25 cellular contexts compared by ENCODE assay signal in genomic region chr6:137925299-137925698, GRCh38. TPM values are rescaled to one million over a fixed set of nuclear protein-coding genes. Genes with fewer than 3 reads are reported as not detected.
A peak's percentile ranks its signal among the peaks of the same experiment; 100 is the strongest.
DNase-seq lines count a peak whose midpoint lies in the region; ATAC-seq, FAIRE-seq and TF ChIP-seq lines count a peak whose summit lies in the region.
"Had no signal": no experiment of that assay in that cellular context is flagged by ENCODE, and none has a peak within 500 bp of the region (broad histone marks: within the 10 kb centered on the region; RNA-seq: fewer than 3 reads in every experiment).

No MANE protein-coding gene starts in this region.

- no peaks in the 10 kb centered on the region for H3K36me3 Mint-ChIP-seq in T-helper 17 cell (ENCODE audit: low read depth)
- H3K36me3 Mint-ChIP-seq: activated naive CD4-positive, alpha-beta T cell treated with anti-CD3 and anti-CD28 coated beads, Interleukin-2, amount 50 U/mL, for 72 hours; IgD-negative memory B cell had no signal

- H3K36me3 ChIP-seq in BLaER1 (no peaks in the 10 kb centered on the region), iPS-15b (ENCODE audit: control insufficient read depth, insufficient read depth, low read length) (no peaks in the 10 kb centered on the region)
- H3K36me3 ChIP-seq: right lobe of liver, WERI-Rb-1 had no signal

- H3K4me2 ChIP-seq in BLaER1 = peak overlapping the region; percentile 89
- H3K4me2 ChIP-seq: SK-N-SH had no signal

- peak overlapping the region; percentile 90 for H3K27ac Mint-ChIP-seq in T-helper 17 cell
- H3K27ac Mint-ChIP-seq: IgD-negative memory B cell, nephron had no signal

- H3K27me3 ChIP-seq in BLaER1 = no peaks in the 10 kb centered on the region
- peaks cover 8% of the 10 kb centered on the region for H3K27me3 ChIP-seq in iPS-15b (ENCODE audit: control insufficient read depth, insufficient read depth, low read length)
- H3K27me3 ChIP-seq: right lobe of liver had no signal

- H3K9ac ChIP-seq in BLaER1 (peak overlapping the region; percentile 81), iPS-15b (ENCODE audit: low read depth, low read length) (peak overlapping the region; percentile 14)
- H3K9ac ChIP-seq: SK-N-SH had no signal

- H3K4me1 Mint-ChIP-seq in T-helper 17 cell = peaks cover 32% of the 10 kb centered on the region

- no peak for TF ChIP-seq POLR2A in GM12891 (IDR thresholded peaks at IDR 0.05; ENCODE audit: low read depth, low read length)

- no peaks in the 10 kb centered on the region for H3K27me3 Mint-ChIP-seq in T-helper 17 cell
- H3K27me3 Mint-ChIP-seq: IgD-negative memory B cell had no signal

- ATAC-seq in T-helper 17 cell (no peak), GM18519 (IDR thresholded peaks at IDR 0.05; ENCODE audit: low FRiP score, unreplicated experiment) (no peak)
- ATAC-seq: activated naive CD4-positive, alpha-beta T cell treated with anti-CD3 and anti-CD28 coated beads, Interleukin-2, amount 50 U/mL, for 72 hours; right lobe of liver had no signal

- no peak overlapping the region for H3K4me3 Mint-ChIP-seq in T-helper 17 cell
- H3K4me3 Mint-ChIP-seq: IgD-negative memory B cell, nephron had no signal

- H3K9me3 ChIP-seq in BLaER1 (no peaks in the 10 kb centered on the region), T-helper 17 cell (ENCODE audit: control insufficient read depth, low read length, poor library complexity, severe bottlenecking) (no peaks in the 10 kb centered on the region), iPS-15b (ENCODE audit: control insufficient read depth, insufficient read depth, low read length) (no peaks in the 10 kb centered on the region)
- H3K9me3 ChIP-seq: right lobe of liver, SK-N-SH had no signal

- DNase-seq in GM12891 (ENCODE audit: insufficient read length, low spot score) = no peak
- no peak for DNase-seq in T-helper 17 cell
- no peak for DNase-seq in stimulated activated CD4-positive, alpha-beta T cell treated with anti-CD3 and anti-CD28 coated beads, Interleukin-2, amount 100 ng/mL, for 24 hours
- DNase-seq in NCI-H1105 treated with DMSO at 0.1 percent for 48 hours (lab: John Stamatoyannopoulos, UW) = no peak
- DNase-seq in GF-D8 (lab: John Stamatoyannopoulos, UW) = no peak
- DNase-seq: ACHN; activated CD4-positive, alpha-beta T cell treated with anti-CD3 and anti-CD28 coated beads, Interleukin-2, amount 50 U/mL, for 48 hours; effector CD4-positive, alpha-beta T cell; erythroblast; foreskin fibroblast; MM.1S; NCI-H1436; NCI-H526; right lobe of liver; RPMI8226; SK-N-SH; WERI-Rb-1 had no signal

- peak; percentile 9 for FAIRE-seq in GM12891 (lab: Jason Lieb, UNC)
- FAIRE-seq: G401.6 had no signal

- H3K27ac ChIP-seq in BLaER1 = peak overlapping the region; percentile 94
- H3K27ac ChIP-seq: C4-2B, right lobe of liver, WERI-Rb-1 had no signal

- H3K4me3 ChIP-seq in BLaER1 = peak overlapping the region; percentile 45; the same call in 1 of the 2 replicates
- peak overlapping the region; percentile 51 for H3K4me3 ChIP-seq in iPS-15b (ENCODE audit: low read depth, low read length)
- H3K4me3 ChIP-seq: right lobe of liver had no signal

- peaks cover 96% of the 10 kb centered on the region for H3K4me1 ChIP-seq in BLaER1
- peaks cover 20% of the 10 kb centered on the region for H3K4me1 ChIP-seq in iPS-15b (ENCODE audit: control insufficient read depth, insufficient read depth, low read length)
- H3K4me1 ChIP-seq: right lobe of liver had no signal

- no peaks in the 10 kb centered on the region for H4K20me1 ChIP-seq in BLaER1

TF ChIP-seq in GM12891, 5 proteins besides CTCF, POLR2A, EP300 and RAD21:
- TF ChIP-seq PAX5 (IDR thresholded peaks at IDR 0.05; ENCODE audit: insufficient read depth, low read length, severe bottlenecking) = no peak
- TF ChIP-seq TAF1 (IDR thresholded peaks at IDR 0.05; ENCODE audit: low read depth, low read length) = no peak
- no peak for TF ChIP-seq POU2F2 (IDR thresholded peaks at IDR 0.05; ENCODE audit: low read depth, low read length)
- TF ChIP-seq SPI1 (IDR thresholded peaks at IDR 0.05; ENCODE audit: low read depth, low read length) = no peak
- no peak for TF ChIP-seq POLR2AphosphoS5 (IDR thresholded peaks at IDR 0.05; ENCODE audit: low read depth, low read length)

RNA-seq across cellular contexts. Expression of gene TNFAIP3, which starts 58.2 kb away (rescaled TPM):
- polyA plus RNA-seq in GM12891 (2012; ENCODE audit: low read depth, missing spikeins) = 120 TPM
- total RNA-seq in T-helper 17 cell = 1,000 to 10,000 TPM; 4,032 to 4,607 TPM
